21 cellular contexts compared by ENCODE assay signal in genomic region chr10:54124209-54124890, GRCh38.
DNase-seq lines count a peak whose midpoint lies in the region; FAIRE-seq and TF ChIP-seq lines count a peak whose summit lies in the region.
"Had no signal": no experiment of that assay in that cellular context is flagged by ENCODE, and none has a peak within 500 bp of the region (broad histone marks: within the 10 kb centered on the region; RNA-seq: fewer than 3 reads in every experiment).

No MANE protein-coding gene starts in this region.

- H3K4me3 Mint-ChIP-seq in activated T-helper 2 cell treated with anti-CD3 and anti-CD28 coated beads, Interferon-gamma antibody, Interleukin-2, Interleukin-4, amounts not matched to agents 10 μg/mL and 5 μg/mL and 100 μg/mL, durations not matched to agents 14 hours and 24 hours and 36 hours (ENCODE audit: low read depth): no peak overlapping the region
- no peak overlapping the region for H3K4me3 Mint-ChIP-seq in activated naive CD8-positive, alpha-beta T cell treated with anti-CD3 and anti-CD28 coated beads for 36 hours
- H3K4me3 Mint-ChIP-seq: CD4-positive, CD25-positive, alpha-beta regulatory T cell; CD8-positive, alpha-beta memory T cell; GM23338 had no signal

- H3K9me1 ChIP-seq in keratinocyte (ENCODE audit: control insufficient read depth, extremely low read depth, insufficient read depth, low read length): no peaks in the 10 kb centered on the region

- no peak overlapping the region for H3K4me2 ChIP-seq in keratinocyte (ENCODE audit: control insufficient read depth, extremely low read depth, insufficient read depth, low read depth, low read length)
- H3K4me2 ChIP-seq: GM23338 had no signal

- TF ChIP-seq CTCF in RWPE1 (conservative IDR thresholded peaks at IDR 0.05; ENCODE audit: low read depth) (no peak), bronchial epithelial cell (IDR thresholded peaks at IDR 0.05; ENCODE audit: insufficient read depth, low read length, severe bottlenecking) (no peak), keratinocyte (optimal IDR thresholded peaks at IDR 0.05 in 1 of 3, IDR thresholded peaks at IDR 0.05 in 1 of 3, conservative IDR thresholded peaks at IDR 0.05 in 1 of 3; ENCODE audit: extremely low read depth in 1 of 3, insufficient read depth in 2 of 3, low read length in 3 of 3) (no peak)

- H3K9me3 Mint-ChIP-seq in activated T-helper 2 cell treated with anti-CD3 and anti-CD28 coated beads, Interferon-gamma antibody, Interleukin-2, Interleukin-4, amounts not matched to agents 10 μg/mL and 5 μg/mL and 100 μg/mL, durations not matched to agents 14 hours and 24 hours and 36 hours: peaks cover 33% of the 10 kb centered on the region
- H3K9me3 Mint-ChIP-seq in activated naive CD8-positive, alpha-beta T cell treated with anti-CD3 and anti-CD28 coated beads for 36 hours: peaks cover 11% of the 10 kb centered on the region

- no peak overlapping the region for H3K27ac Mint-ChIP-seq in activated T-helper 2 cell treated with anti-CD3 and anti-CD28 coated beads, Interferon-gamma antibody, Interleukin-2, Interleukin-4, amounts not matched to agents 10 μg/mL and 5 μg/mL and 100 μg/mL, durations not matched to agents 14 hours and 24 hours and 36 hours
- H3K27ac Mint-ChIP-seq in activated naive CD8-positive, alpha-beta T cell treated with anti-CD3 and anti-CD28 coated beads for 36 hours: no peak overlapping the region
- H3K27ac Mint-ChIP-seq: CD4-positive, CD25-positive, alpha-beta regulatory T cell; CD8-positive, alpha-beta memory T cell; GM23338 had no signal

- no peaks in the 10 kb centered on the region for H3K36me3 Mint-ChIP-seq in activated T-helper 2 cell treated with anti-CD3 and anti-CD28 coated beads, Interferon-gamma antibody, Interleukin-2, Interleukin-4, amounts not matched to agents 10 μg/mL and 5 μg/mL and 100 μg/mL, durations not matched to agents 14 hours and 24 hours and 36 hours (ENCODE audit: low read depth)
- H3K36me3 Mint-ChIP-seq in activated naive CD8-positive, alpha-beta T cell treated with anti-CD3 and anti-CD28 coated beads for 36 hours: no peaks in the 10 kb centered on the region
- H3K36me3 Mint-ChIP-seq: CD4-positive, CD25-positive, alpha-beta regulatory T cell; CD8-positive, alpha-beta memory T cell had no signal

- H3K9me3 ChIP-seq in keratinocyte (ENCODE audit: control insufficient read depth, low read depth, low read length): no peaks in the 10 kb centered on the region
- H3K9me3 ChIP-seq: BE2C had no signal

- H3K4me3 ChIP-seq in bronchial epithelial cell (ENCODE audit: low read depth, low read length): no peak overlapping the region
- no peak overlapping the region for H3K4me3 ChIP-seq in keratinocyte (ENCODE audit: control insufficient read depth in 2 of 3, extremely low read depth in 1 of 3, insufficient read depth in 2 of 3, low read depth in 1 of 3, low read length in 3 of 3)
- H3K4me3 ChIP-seq: GM23338 had no signal

- H3K27me3 ChIP-seq in bronchial epithelial cell (ENCODE audit: control insufficient read depth, insufficient read depth, low read length) (no peaks in the 10 kb centered on the region), keratinocyte (ENCODE audit: control insufficient read depth, extremely low read depth, insufficient read depth, low read length) (no peaks in the 10 kb centered on the region)
- H3K27me3 ChIP-seq: BE2C had no signal

- peaks cover 4% of the 10 kb centered on the region for H3K4me1 ChIP-seq in keratinocyte (ENCODE audit: control insufficient read depth, extremely low read depth, insufficient read depth, low read length)
- H3K4me1 ChIP-seq: BE2C had no signal

- dilution Hi-C loops in keratinocyte (cut with MboI; ENCODE audit: extremely low pct_ligation_motif_present, low sequenced_read_pairs): no loop called here

- H2AFZ ChIP-seq in keratinocyte (ENCODE audit: control insufficient read depth, low read length): no peak overlapping the region
- H2AFZ ChIP-seq: GM23338 had no signal

- H3K36me3 ChIP-seq in bronchial epithelial cell (ENCODE audit: control insufficient read depth, insufficient read depth, low read length) (no peaks in the 10 kb centered on the region), keratinocyte (ENCODE audit: control insufficient read depth in 2 of 2, extremely low read depth in 1 of 2, insufficient read depth in 2 of 2, low read length in 2 of 2) (no peaks in the 10 kb centered on the region)
- H3K36me3 ChIP-seq: BE2C had no signal

- POLR2A ChIA-PET in RWPE1 (lab: Yijun Ruan, JAX; ENCODE audit: low non-redundant PET): no interaction called here

- no peaks in the 10 kb centered on the region for H3K79me2 ChIP-seq in keratinocyte (ENCODE audit: control insufficient read depth, insufficient read depth, low read length)

- H3K4me1 Mint-ChIP-seq in activated T-helper 2 cell treated with anti-CD3 and anti-CD28 coated beads, Interferon-gamma antibody, Interleukin-2, Interleukin-4, amounts not matched to agents 10 μg/mL and 5 μg/mL and 100 μg/mL, durations not matched to agents 14 hours and 24 hours and 36 hours (ENCODE audit: low read depth): no peaks in the 10 kb centered on the region
- H3K4me1 Mint-ChIP-seq in activated naive CD8-positive, alpha-beta T cell treated with anti-CD3 and anti-CD28 coated beads for 36 hours: no peaks in the 10 kb centered on the region
- H3K4me1 Mint-ChIP-seq: CD4-positive, CD25-positive, alpha-beta regulatory T cell; CD8-positive, alpha-beta memory T cell; GM23338 had no signal

- no peaks in the 10 kb centered on the region for H4K20me1 ChIP-seq in keratinocyte (ENCODE audit: control insufficient read depth, extremely low read depth, insufficient read depth, low read length)

- H3K27me3 Mint-ChIP-seq in activated T-helper 2 cell treated with anti-CD3 and anti-CD28 coated beads, Interferon-gamma antibody, Interleukin-2, Interleukin-4, amounts not matched to agents 10 μg/mL and 5 μg/mL and 100 μg/mL, durations not matched to agents 14 hours and 24 hours and 36 hours (ENCODE audit: low read depth): no peaks in the 10 kb centered on the region
- no peaks in the 10 kb centered on the region for H3K27me3 Mint-ChIP-seq in activated naive CD8-positive, alpha-beta T cell treated with anti-CD3 and anti-CD28 coated beads for 36 hours
- H3K27me3 Mint-ChIP-seq: CD4-positive, CD25-positive, alpha-beta regulatory T cell; CD8-positive, alpha-beta memory T cell had no signal

- intact Hi-C loops in activated T-helper 2 cell treated with anti-CD3 and anti-CD28 coated beads, Interferon-gamma antibody, Interleukin-2, Interleukin-4, amounts not matched to agents 10 μg/mL and 5 μg/mL and 100 μg/mL, durations not matched to agents 14 hours and 24 hours and 36 hours (cut with micrococcal nuclease): no loop called here

- DNase-seq in RWPE1 (ENCODE audit: low spot score) (peak; percentile 44), bronchial epithelial cell (ENCODE audit: low read depth) (peak; percentile 64), keratinocyte (ENCODE audit: low read depth, low spot score) (peak; percentile 1), DMS53 (lab: John Stamatoyannopoulos, UW) (no peak), SKM-1 (lab: John Stamatoyannopoulos, UW; ENCODE audit: unreplicated experiment) (no peak)
- no peak for DNase-seq in activated T-helper 2 cell treated with anti-CD3 and anti-CD28 coated beads, Interferon-gamma antibody, Interleukin-2, Interleukin-4, amounts not matched to agents 10 μg/mL and 5 μg/mL and 100 μg/mL, durations not matched to agents 14 hours and 24 hours and 36 hours (ENCODE audit: low spot score)
- no peak for DNase-seq in activated naive CD8-positive, alpha-beta T cell treated with anti-CD3 and anti-CD28 coated beads for 36 hours
- DNase-seq: ACHN; BE2C; C1 segment of cervical spinal cord; CD4-positive, CD25-positive, alpha-beta regulatory T cell; CD8-positive, alpha-beta memory T cell; COR-L47; DMS 273 treated with DMSO at 0.1 percent for 48 hours; HCEC 1CT had no signal

- FAIRE-seq in bronchial epithelial cell (lab: Jason Lieb, UNC) (no peak), keratinocyte (lab: Jason Lieb, UNC) (no peak)
- FAIRE-seq: A204.1, G401.6, GM12891, GM18507, H54 had no signal

- H3K27ac ChIP-seq in RWPE1 (no peak overlapping the region), keratinocyte (ENCODE audit: control insufficient read depth, insufficient read depth, low read length) (peak overlapping the region; percentile 35)

- CTCF ChIA-PET in RWPE1 (lab: Yijun Ruan, JAX): interaction anchor here (0.5 to 0.6 kb wide), 2 partner anchors 282 to 547 kb away, joined by 3 to 4 read pairs; no protein-coding TSS in a partner anchor

- H3K9ac ChIP-seq in keratinocyte (ENCODE audit: control insufficient read depth, extremely low read depth, insufficient read depth, low read length): no peak overlapping the region

Comparison
In these comparisons a context has a peak if more than half of its experiments do, and no peak if none do; other contexts are left out.
1. DNase-seq: peak in RWPE1 (single experiment), bronchial epithelial cell (single experiment) and keratinocyte (single experiment); none in activated T-helper 2 cell treated with anti-CD3 and anti-CD28 coated beads, Interferon-gamma antibody, Interleukin-2, Interleukin-4, amounts not matched to agents 10 μg/mL and 5 μg/mL and 100 μg/mL, durations not matched to agents 14 hours and 24 hours and 36 hours (single experiment), DMS53 (single experiment), SKM-1 (single experiment) and activated naive CD8-positive, alpha-beta T cell treated with anti-CD3 and anti-CD28 coated beads for 36 hours (single experiment).